In genomic region chr9:76355886-76356285, GRCh38 we compare ENCODE assay signal across 6 cellular contexts.
"Had no signal": no experiment of that assay in that cellular context is flagged by ENCODE, and none has a peak within 500 bp of the region (broad histone marks: within the 10 kb centered on the region; RNA-seq: fewer than 3 reads in every experiment).

No MANE protein-coding gene starts in this region.

- H3K4me2 ChIP-seq: GM23338 had no signal

- H3K4me3 Mint-ChIP-seq: GM23338, H9, IgD-negative memory B cell had no signal

- H3K36me3 Mint-ChIP-seq: IgD-negative memory B cell had no signal

- H3K27ac Mint-ChIP-seq: GM23338, IgD-negative memory B cell had no signal

- H3K27ac ChIP-seq: HL-60 had no signal

- H3K9me3 Mint-ChIP-seq: H9, IgD-negative memory B cell had no signal

- H3K4me1 Mint-ChIP-seq: GM23338, IgD-negative memory B cell had no signal

- H3K4me3 ChIP-seq: GM23338 had no signal

- H2AFZ ChIP-seq: GM23338 had no signal

- DNase-seq: H9, HCEC 1CT had no signal

- ATAC-seq: GM23338, HepG2 had no signal
